Comparison of ENCODE assay signal across 10 cellular contexts in genomic region chr15:98682992-98683701, GRCh38. TPM values are rescaled to one million over a fixed set of nuclear protein-coding genes. Genes with fewer than 3 reads are reported as not detected.
DNase-seq lines count a peak whose midpoint lies in the region; ATAC-seq and TF ChIP-seq lines count a peak whose summit lies in the region.
"Had no signal": no experiment of that assay in that cellular context is flagged by ENCODE, and none has a peak within 500 bp of the region (broad histone marks: within the 10 kb centered on the region; RNA-seq: fewer than 3 reads in every experiment).

No MANE protein-coding gene starts in this region.

- intact Hi-C loops in mucosa of descending colon (cut with DNase I, micrococcal nuclease): no loop called here

- H3K4me3 ChIP-seq in GM23248: peak overlapping the region; percentile 14; the same call in 1 of the 2 replicates
- no peak overlapping the region for H3K4me3 ChIP-seq in SJSA1
- no peak overlapping the region for H3K4me3 ChIP-seq in skeletal muscle satellite cell (ENCODE audit: low read length)
- no peak overlapping the region for H3K4me3 ChIP-seq in mucosa of descending colon

- no peak for ATAC-seq in mucosa of descending colon

- H3K79me2 ChIP-seq in GM23248 (ENCODE audit: insufficient read depth): peaks cover 100% of the 10 kb centered on the region

- H3K9ac ChIP-seq in GM23248 (peak overlapping the region; percentile 18), skeletal muscle satellite cell (ENCODE audit: low read depth, low read length) (no peak overlapping the region)

- H3K27me3 ChIP-seq in GM23248 (replicated peaks; ENCODE audit: insufficient read depth) (no peaks in the 10 kb centered on the region), SJSA1 (replicated peaks) (no peaks in the 10 kb centered on the region), skeletal muscle satellite cell (ENCODE audit: control insufficient read depth, insufficient read depth, low read length) (no peaks in the 10 kb centered on the region)

- H3K36me3 ChIP-seq in GM23248 (ENCODE audit: low read depth) (no peaks in the 10 kb centered on the region), SJSA1 (no peaks in the 10 kb centered on the region), skeletal muscle satellite cell (ENCODE audit: insufficient read depth, low read length) (no peaks in the 10 kb centered on the region), mucosa of descending colon (ENCODE audit: low read depth) (no peaks in the 10 kb centered on the region)

- H3K27ac ChIP-seq in GM23248 (peak overlapping the region; percentile 27; the same call in 1 of the 2 replicates), SJSA1 (peak overlapping the region; percentile 85)

- H3K4me2 ChIP-seq in GM23248 (ENCODE audit: unreplicated experiment) (peak overlapping the region; percentile 56), skeletal muscle satellite cell (ENCODE audit: low read length) (peak overlapping the region; percentile 49)

- no peak for TF ChIP-seq CTCF in mucosa of descending colon (IDR thresholded peaks at IDR 0.05)

- H4K20me1 ChIP-seq in GM23248 (ENCODE audit: insufficient read depth): peaks cover 7% of the 10 kb centered on the region; the same call in 1 of the 2 replicates

- in situ Hi-C loops in GM23248 (cut with MboI): no loop called here

- no peak overlapping the region for H2AFZ ChIP-seq in GM23248

- H3F3A ChIP-seq in GM23248 (ENCODE audit: insufficient read depth): peaks cover 15% of the 10 kb centered on the region; the same call in 1 of the 2 replicates

- no peaks in the 10 kb centered on the region for H3K9me3 ChIP-seq in GM23248 (ENCODE audit: low read depth)
- H3K9me3 ChIP-seq in SJSA1 (replicated peaks): no peaks in the 10 kb centered on the region
- H3K9me3 ChIP-seq in skeletal muscle satellite cell (replicated peaks; ENCODE audit: low read length): no peaks in the 10 kb centered on the region
- H3K9me3 ChIP-seq in mucosa of descending colon: no peaks in the 10 kb centered on the region

- DNase-seq in GM23248 (peak; percentile 51), SJSA1 (ENCODE audit: low read depth in 1 of 2, low spot score in 2 of 2) (peak in 1 of 2 experiments; percentile 70), fibroblast of peridontal ligament (ENCODE audit: extremely low read depth) (peak; percentile 90), RPMI8226 (no peak), mucosa of descending colon (no peak), HK-2 (ENCODE audit: unreplicated experiment) (no peak), NCI-H1436 (lab: John Stamatoyannopoulos, UW) (no peak)
- DNase-seq: NCI-H1694, T1000 had no signal

- no peaks in the 10 kb centered on the region for H3K9me2 ChIP-seq in GM23248 (ENCODE audit: insufficient read depth)

- H3K4me1 ChIP-seq in GM23248 (ENCODE audit: insufficient read depth) (peaks cover 40% of the 10 kb centered on the region), SJSA1 (replicated peaks) (peaks cover 33% of the 10 kb centered on the region), skeletal muscle satellite cell (ENCODE audit: control insufficient read depth, insufficient read depth, low read length) (peaks cover 30% of the 10 kb centered on the region), mucosa of descending colon (ENCODE audit: low read depth) (peaks cover 22% of the 10 kb centered on the region)

- 29 to 33% methylated on average over 9 of the region's 9 CpGs for WGBS in GM23248 (ENCODE audit: low coverage in 1 of 2, low lambda C conversion rate in 2 of 2, missing lambda C conversion rate in 2 of 2), 2 experiments

RNA-seq across cellular contexts. Expression of gene IGF1R, which starts 34.8 kb away (rescaled TPM):
- total RNA-seq in GM23248 (2014; rRNA removed; shearing (Covaris generic)): 23.6 and 48.6 TPM in 2 replicates
- 22.0 and 26.5 TPM in 2 replicates for polyA plus RNA-seq in GM23248 (2016; fragmentation: Nextera tagmentation; extraction: Ambion mirVana)
- 7.8 and 14.1 TPM in 2 replicates for total RNA-seq in SJSA1 (2014; rRNA removed; shearing (Covaris generic))
- 11.2 and 25.3 TPM in 2 replicates for total RNA-seq in skeletal muscle satellite cell (2012; rRNA removed)
- total RNA-seq in mucosa of descending colon: 10 to 100 TPM; 34.7 to 65.2 (median 47.7) TPM

Comparison
In these comparisons a context has a peak if more than half of its experiments do, and no peak if none do; other contexts are left out.
1. DNase-seq: peak in GM23248 (single experiment) and fibroblast of peridontal ligament (single experiment); none in RPMI8226 (single experiment), mucosa of descending colon (0 of 3), HK-2 (single experiment) and NCI-H1436 (single experiment).